ENCODE assay signal across 8 cellular contexts in the genomic region with DNA sequence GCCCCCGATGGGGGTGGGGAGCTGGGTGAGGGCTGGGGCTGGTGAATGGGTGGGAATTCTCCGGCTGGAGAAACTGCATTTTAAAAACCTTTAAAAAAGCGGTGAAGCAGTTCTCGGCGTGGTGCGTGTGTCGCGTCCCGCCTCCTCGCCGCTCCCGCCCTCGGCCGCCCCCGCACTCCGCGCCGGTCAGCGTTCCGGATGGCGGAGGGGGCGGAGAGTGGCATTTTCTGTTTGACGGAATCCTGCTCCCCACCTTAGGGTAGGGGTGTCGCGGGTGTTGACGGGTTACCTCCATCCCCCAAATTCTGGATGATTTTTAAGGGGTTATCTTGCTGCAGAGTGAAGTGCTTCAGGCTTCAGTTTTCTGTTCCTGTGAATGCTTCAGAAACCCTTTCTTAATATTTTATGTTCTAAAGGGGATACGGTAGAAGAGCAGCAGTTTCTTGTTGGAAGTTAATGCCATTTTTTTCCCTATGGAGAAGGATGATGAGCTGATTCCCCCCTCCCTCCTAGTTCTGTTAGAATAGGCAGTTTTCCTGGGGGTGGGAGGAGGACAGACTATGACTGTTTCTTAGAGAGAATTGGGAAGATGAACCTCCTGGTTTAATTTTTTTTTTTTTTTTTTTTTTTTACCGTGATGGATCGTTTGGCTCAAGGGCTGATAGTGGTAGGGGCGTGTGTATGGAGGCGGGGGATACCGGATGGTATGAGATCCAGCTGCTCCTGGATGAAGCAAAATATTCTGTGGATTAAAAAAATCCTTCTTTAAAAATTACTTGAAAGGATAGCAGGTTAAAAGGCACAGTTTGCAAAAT.
DNase-seq lines count a peak whose midpoint lies in the region; ATAC-seq lines count a peak whose summit lies in the region.

No MANE protein-coding gene starts in this region.

- peak; percentile 44 for DNase-seq in SIG-M5 treated with dmso at 0.1 percent for 504 hours (lab: John Stamatoyannopoulos, UW; ENCODE audit: unreplicated experiment)
- no peak for DNase-seq in SIG-M5 (lab: John Stamatoyannopoulos, UW)
- peak; percentile 53 for DNase-seq in NCI-H2171 (lab: John Stamatoyannopoulos, UW)
- DNase-seq in activated CD8-positive, alpha-beta memory T cell treated with anti-CD3 and anti-CD28 coated beads for 48 hours (ENCODE audit: low read depth in 2 of 3, low spot score in 2 of 3): peak; percentile 6 to 26 (median 23)
- DNase-seq in epithelial cell of prostate (ENCODE audit: low read depth, low spot score): no peak
- DNase-seq in stimulated activated naive CD4-positive, alpha-beta T cell (lab: John Stamatoyannopoulos, UW): peak in 5 of 6 experiments; percentile 3 to 55 (median 49)

- no peaks in the 10 kb centered on the region for H3K36me3 ChIP-seq in mucosa of rectum (ENCODE audit: control insufficient read depth in 2 of 2, insufficient read depth in 2 of 2, low read length in 2 of 2)

- peak overlapping the region; percentile 86 for H3K4me3 ChIP-seq in mucosa of rectum (ENCODE audit: low read length in 2 of 2)

- H3K9ac ChIP-seq in mucosa of rectum (ENCODE audit: low read depth in 1 of 2, low read length in 2 of 2): peak overlapping the region; percentile 71 to 72

- no peaks in the 10 kb centered on the region for H3K27me3 ChIP-seq in mucosa of rectum (ENCODE audit: control insufficient read depth in 2 of 2, insufficient read depth in 2 of 2, low read length in 2 of 2)

- ATAC-seq in HG02852 (IDR thresholded peaks at IDR 0.05; ENCODE audit: unreplicated experiment): peak; percentile 52

- H3K9me3 ChIP-seq in mucosa of rectum (ENCODE audit: control insufficient read depth in 2 of 2, low read length in 2 of 2): no peaks in the 10 kb centered on the region

- H3K4me1 ChIP-seq in mucosa of rectum (ENCODE audit: control insufficient read depth in 2 of 2, insufficient read depth in 2 of 2, low read length in 2 of 2): peaks cover 0 to 10% of the 10 kb centered on the region in 2 donors

- H3K27ac ChIP-seq in epithelial cell of prostate (peak overlapping the region; percentile 45), mucosa of rectum (ENCODE audit: low read depth in 2 of 2, low read length in 2 of 2) (peak overlapping the region; percentile 75 to 76)

Comparison
In these comparisons a context has a peak if more than half of its experiments do, and no peak if none do; other contexts are left out.
1. DNase-seq: peak in SIG-M5 treated with dmso at 0.1 percent for 504 hours (single experiment), NCI-H2171 (single experiment), activated CD8-positive, alpha-beta memory T cell treated with anti-CD3 and anti-CD28 coated beads for 48 hours (3 of 3) and stimulated activated naive CD4-positive, alpha-beta T cell (5 of 6); none in SIG-M5 (single experiment) and epithelial cell of prostate (single experiment).